22 cellular contexts compared by ENCODE assay signal in genomic region chr11:15776387-15776786, GRCh38.
DNase-seq lines count a peak whose midpoint lies in the region; ATAC-seq and TF ChIP-seq lines count a peak whose summit lies in the region.
"Had no signal": no experiment of that assay in that cellular context is flagged by ENCODE, and none has a peak within 500 bp of the region (broad histone marks: within the 10 kb centered on the region; RNA-seq: fewer than 3 reads in every experiment).

No MANE protein-coding gene starts in this region.

- H3K4me3 ChIP-seq in SK-N-MC (no peak overlapping the region), testis (no peak overlapping the region)
- H3K4me3 ChIP-seq: A549; BLaER1 treated with 17β-estradiol and CSF1 and Interleukin-3, amounts not matched to agents 10 nM and 100 nM; GM12878; GM23248 had no signal

- DNase-seq in SK-N-MC (ENCODE audit: low read depth, low spot score) (no peak), osteocyte (ENCODE audit: extremely low spot score, unreplicated experiment) (no peak), NCI-H446 (lab: John Stamatoyannopoulos, UW) (no peak), testis (no peak)
- DNase-seq in activated naive CD4-positive, alpha-beta T cell treated with anti-CD3 and anti-CD28 coated beads, Interleukin-2, amount 50 U/mL, for 16 hours: no peak
- DNase-seq: 8988T; ACHN; AML-193; BE2C; CD4-positive, alpha-beta T cell; CD8-positive, alpha-beta memory T cell; DMS79; EL; GDM1; GM23248; H7; HCEC 1CT had no signal

- peak overlapping the region; percentile 47; the same call in 1 of the 2 replicates for H3K27ac ChIP-seq in SK-N-MC
- no peak overlapping the region for H3K27ac ChIP-seq in testis
- H3K27ac ChIP-seq: A549; BLaER1 treated with 17β-estradiol and CSF1 and Interleukin-3, amounts not matched to agents 10 nM and 100 nM; GM23248 had no signal

- no peak; the same call in 2 of the 3 replicates for ATAC-seq in SK-N-SH treated with all-trans-retinoic acid at 6 μM for 48 hours
- ATAC-seq: A549, GM12878 had no signal

- H3K9ac ChIP-seq in SK-N-MC (ENCODE audit: insufficient read length): no peak overlapping the region
- H3K9ac ChIP-seq: BLaER1 treated with 17β-estradiol and CSF1 and Interleukin-3, amounts not matched to agents 10 nM and 100 nM; GM23248 had no signal

- peaks cover 2% of the 10 kb centered on the region for H3K27me3 Mint-ChIP-seq in osteocyte (ENCODE audit: unreplicated experiment)
- H3K27me3 Mint-ChIP-seq: CD4-positive, alpha-beta T cell; CD8-positive, alpha-beta memory T cell had no signal

- no peaks in the 10 kb centered on the region for H3K27me3 ChIP-seq in testis
- H3K27me3 ChIP-seq: BE2C; BLaER1 treated with 17β-estradiol and CSF1 and Interleukin-3, amounts not matched to agents 10 nM and 100 nM had no signal

- TF ChIP-seq CTCF in osteocyte (IDR thresholded peaks at IDR 0.05) (no peak), testis (IDR thresholded peaks at IDR 0.05) (no peak)

- intact Hi-C loops in testis (cut with DNase I; ENCODE audit: low total_unique reads): no loop called here

- no peak for TF ChIP-seq POLR2A in testis (IDR thresholded peaks at IDR 0.05)

- no peaks in the 10 kb centered on the region for H3K9me3 ChIP-seq in SK-N-MC (ENCODE audit: low read depth, low read length)
- no peaks in the 10 kb centered on the region for H3K9me3 ChIP-seq in testis
- H3K9me3 ChIP-seq: A549; BE2C; BLaER1 treated with 17β-estradiol and CSF1 and Interleukin-3, amounts not matched to agents 10 nM and 100 nM had no signal

- peak overlapping the region; percentile 89 for H3K27ac Mint-ChIP-seq in osteocyte (ENCODE audit: unreplicated experiment)
- H3K27ac Mint-ChIP-seq: CD14-positive monocyte; CD4-positive, alpha-beta T cell; CD8-positive, alpha-beta memory T cell had no signal

- peaks cover 30% of the 10 kb centered on the region for H3K4me1 ChIP-seq in testis
- H3K4me1 ChIP-seq: A549, BE2C had no signal

- H3K36me3 Mint-ChIP-seq in osteocyte (ENCODE audit: unreplicated experiment): no peaks in the 10 kb centered on the region
- H3K36me3 Mint-ChIP-seq: CD14-positive monocyte; CD8-positive, alpha-beta memory T cell had no signal

- H3K36me3 ChIP-seq in SK-N-MC (ENCODE audit: insufficient read depth, low read length): no peaks in the 10 kb centered on the region
- H3K36me3 ChIP-seq in testis (ENCODE audit: low read depth, missing control alignments): no peaks in the 10 kb centered on the region
- H3K36me3 ChIP-seq: BE2C; BLaER1 treated with 17β-estradiol and CSF1 and Interleukin-3, amounts not matched to agents 10 nM and 100 nM had no signal

- WGBS in testis, 2 donors: 78 to 94% methylated on average over 1 of the region's 1 CpG

- H3K4me3 Mint-ChIP-seq in osteocyte (ENCODE audit: unreplicated experiment): no peak overlapping the region
- H3K4me3 Mint-ChIP-seq: CD14-positive monocyte; CD4-positive, alpha-beta T cell; CD8-positive, alpha-beta memory T cell had no signal

- H3K4me1 Mint-ChIP-seq in osteocyte (ENCODE audit: unreplicated experiment): peaks cover 55% of the 10 kb centered on the region
- H3K4me1 Mint-ChIP-seq: CD14-positive monocyte; CD8-positive, alpha-beta memory T cell had no signal

- no peaks in the 10 kb centered on the region for H3K9me3 Mint-ChIP-seq in osteocyte (ENCODE audit: unreplicated experiment)
- H3K9me3 Mint-ChIP-seq: CD14-positive monocyte; CD4-positive, alpha-beta T cell had no signal

TF ChIP-seq in SK-N-SH treated with all-trans-retinoic acid at 6 μM for 48 hours, 23 proteins besides CTCF, POLR2A, EP300 and RAD21 (continues in another document):
- TF ChIP-seq PATZ1 (CRISPR knock-in tag; IDR thresholded peaks at IDR 0.05; ENCODE audit: borderline replicate concordance) (no peak), SNAI2 (CRISPR knock-in tag; IDR thresholded peaks at IDR 0.05) (no peak), POU6F1 (CRISPR knock-in tag; IDR thresholded peaks at IDR 0.05; ENCODE audit: borderline replicate concordance, low read depth) (no peak), TCF4 (CRISPR knock-in tag; IDR thresholded peaks at IDR 0.05; ENCODE audit: borderline replicate concordance) (peak; percentile 94), ZNF565 (CRISPR knock-in tag; conservative IDR thresholded peaks at IDR 0.05; ENCODE audit: low read depth) (no peak), CSDC2 (CRISPR knock-in tag; IDR thresholded peaks at IDR 0.05) (no peak), RARB (CRISPR knock-in tag; IDR thresholded peaks at IDR 0.05) (no peak), PPARA (CRISPR knock-in tag; IDR thresholded peaks at IDR 0.05; ENCODE audit: borderline replicate concordance) (no peak), TSHZ2 (CRISPR knock-in tag; IDR thresholded peaks at IDR 0.05) (peak; percentile 47; the same call in 1 of the 2 replicates), ZNF70 (CRISPR knock-in tag; IDR thresholded peaks at IDR 0.05) (no peak), BACH2 (CRISPR knock-in tag; IDR thresholded peaks at IDR 0.05; ENCODE audit: borderline replicate concordance) (no peak), GLIS3 (CRISPR knock-in tag; IDR thresholded peaks at IDR 0.05) (no peak), OSR1 (CRISPR knock-in tag; IDR thresholded peaks at IDR 0.05) (no peak), CSRNP3 (CRISPR knock-in tag; IDR thresholded peaks at IDR 0.05) (no peak), ARNTL (CRISPR knock-in tag; IDR thresholded peaks at IDR 0.05; ENCODE audit: borderline replicate concordance, low read depth) (no peak), ZFP30 (CRISPR knock-in tag; IDR thresholded peaks at IDR 0.05) (no peak), TOX (CRISPR knock-in tag; IDR thresholded peaks at IDR 0.05; ENCODE audit: borderline replicate concordance) (no peak), ZNF8 (CRISPR knock-in tag; IDR thresholded peaks at IDR 0.05) (no peak), ISL1 (CRISPR knock-in tag; IDR thresholded peaks at IDR 0.05) (no peak)
